1 cellular context compared by ENCODE assay signal in genomic region chr3:184911570-184911969, GRCh38.
TF ChIP-seq lines count a peak whose summit lies in the region.

No MANE protein-coding gene starts in this region.

TF ChIP-seq in K562, 482 proteins besides CTCF, POLR2A, EP300 and RAD21 (continued from another document and continues in another):
- peak; percentile 89 for TF ChIP-seq TCF3 (CRISPR knock-in tag; IDR thresholded peaks at IDR 0.05)
- no peak for TF ChIP-seq FOXA1 (IDR thresholded peaks at IDR 0.05; ENCODE audit: borderline replicate concordance)
- TF ChIP-seq MTA2 (IDR thresholded peaks at IDR 0.05; ENCODE audit: low read depth), result peak; percentile 69
- TF ChIP-seq CCNT2 (IDR thresholded peaks at IDR 0.05; ENCODE audit: borderline replicate concordance, extremely low read depth, insufficient read length, low read depth, low read length), result peak; percentile 62
- no peak for TF ChIP-seq ADNP (tag; IDR thresholded peaks at IDR 0.05)
- TF ChIP-seq HMBOX1 (IDR thresholded peaks at IDR 0.05), result peak; percentile 85
- peak; percentile 88 for TF ChIP-seq SOX6 (IDR thresholded peaks at IDR 0.05)
- no peak for TF ChIP-seq ZNF12 (CRISPR knock-in tag; IDR thresholded peaks at IDR 0.05)
- peak; percentile 94 for TF ChIP-seq CBFA2T3 (IDR thresholded peaks at IDR 0.05)
- TF ChIP-seq ZBTB2 (IDR thresholded peaks at IDR 0.05), result no peak
- peak; percentile 75; the same call in 1 of the 2 replicates for TF ChIP-seq SMARCE1 (IDR thresholded peaks at IDR 0.05)
- peak; percentile 80 for TF ChIP-seq SMARCA4 (IDR thresholded peaks at IDR 0.05)
- peak; percentile 68 for TF ChIP-seq GATA2 (CRISPR knock-in tag; IDR thresholded peaks at IDR 0.05)
- peak; percentile 91 for TF ChIP-seq PRDM10 (IDR thresholded peaks at IDR 0.05; ENCODE audit: partially characterized antibody)
- TF ChIP-seq SREBF1 (IDR thresholded peaks at IDR 0.05; ENCODE audit: borderline replicate concordance, low read depth, low read length), result no peak
- no peak for TF ChIP-seq ZC3H4 (CRISPR knock-in tag; IDR thresholded peaks at IDR 0.05; ENCODE audit: borderline replicate concordance)
- no peak for TF ChIP-seq HMG20B (CRISPR knock-in tag; IDR thresholded peaks at IDR 0.05)
- no peak for TF ChIP-seq ATF4 (CRISPR knock-in tag; IDR thresholded peaks at IDR 0.05)
- no peak for TF ChIP-seq TSHZ1 (CRISPR knock-in tag; IDR thresholded peaks at IDR 0.05)
- peak in 1 of 2 experiments; percentile 79 for TF ChIP-seq NCOA2 (IDR thresholded peaks at IDR 0.05; ENCODE audit: partially characterized antibody in 2 of 2)
- TF ChIP-seq BRF2 (IDR thresholded peaks at IDR 0.05; ENCODE audit: borderline replicate concordance, insufficient read depth, insufficient read length), result no peak
- TF ChIP-seq MGA (IDR thresholded peaks at IDR 0.05), result no peak
- TF ChIP-seq ZNF224 (CRISPR knock-in tag; IDR thresholded peaks at IDR 0.05), result no peak
- peak in 1 of 2 experiments; percentile 58; a peak in 2 of 4 replicates for TF ChIP-seq HDAC1 (IDR thresholded peaks at IDR 0.05)
- TF ChIP-seq RBBP5 (IDR thresholded peaks at IDR 0.05; ENCODE audit: borderline replicate concordance, insufficient read depth, low read length, poor library complexity, severe bottlenecking), result no peak
- TF ChIP-seq HMGN3 (IDR thresholded peaks at IDR 0.05; ENCODE audit: borderline replicate concordance, extremely low read depth, insufficient read length, low read depth, low read length), result peak; percentile 25
- no peak for TF ChIP-seq CHD1 (IDR thresholded peaks at IDR 0.05; ENCODE audit: low read length)
- peak; percentile 75; the same call in 1 of the 2 replicates for TF ChIP-seq ZEB2 (IDR thresholded peaks at IDR 0.05)
- no peak for TF ChIP-seq ZNF436 (CRISPR knock-in tag; IDR thresholded peaks at IDR 0.05)
- TF ChIP-seq NFIC (IDR thresholded peaks at IDR 0.05), result peak; percentile 84
- TF ChIP-seq CCAR2 (IDR thresholded peaks at IDR 0.05; ENCODE audit: low read depth, low read length), result no peak
- peak; percentile 90 for TF ChIP-seq KLF16 (IDR thresholded peaks at IDR 0.05)
- 0 out of 2 replicates have a peak, but pooled peaks have one; percentile 49 for TF ChIP-seq GATAD2A (IDR thresholded peaks at IDR 0.05)
